2 cellular contexts compared by ENCODE assay signal in genomic region chr9:124911766-124912165, GRCh38.
A peak's percentile ranks its signal among the peaks of the same experiment; 100 is the strongest.
TF ChIP-seq lines count a peak whose summit lies in the region.

No MANE protein-coding gene starts in this region.

TF ChIP-seq in K562, 482 proteins besides CTCF, POLR2A, EP300 and RAD21:
- 0 out of 2 replicates have a peak, but pooled peaks have one; percentile 33 for TF ChIP-seq TCF3 (CRISPR knock-in tag; IDR thresholded peaks at IDR 0.05)
- TF ChIP-seq ZNF184 (CRISPR knock-in tag; IDR thresholded peaks at IDR 0.05) = peak; percentile 91
- no peak for TF ChIP-seq FOXM1 (IDR thresholded peaks at IDR 0.05; ENCODE audit: low read depth)
- TF ChIP-seq FOXM1 (CRISPR knock-in tag; IDR thresholded peaks at IDR 0.05; ENCODE audit: low read depth) = no peak
- TF ChIP-seq ZBTB1 (CRISPR knock-in tag; IDR thresholded peaks at IDR 0.05; ENCODE audit: borderline replicate concordance, low read depth) = no peak
- no peak for TF ChIP-seq ZNF311 (CRISPR knock-in tag; IDR thresholded peaks at IDR 0.05)
- no peak for TF ChIP-seq SRSF3 (IDR thresholded peaks at IDR 0.05; ENCODE audit: insufficient read depth, low read length)
- no peak for TF ChIP-seq ZNF134 (CRISPR knock-in tag; conservative IDR thresholded peaks at IDR 0.05)

TF ChIP-seq in SK-N-SH, 30 proteins besides CTCF, POLR2A, EP300 and RAD21:
- TF ChIP-seq RFX5 (IDR thresholded peaks at IDR 0.05; ENCODE audit: low read length) (no peak), EZH2phosphoT487 (IDR thresholded peaks at IDR 0.05; ENCODE audit: borderline replicate concordance, low read depth) (no peak), RCOR1 (IDR thresholded peaks at IDR 0.05; ENCODE audit: low read length) (no peak), NRF1 (IDR thresholded peaks at IDR 0.05; ENCODE audit: low read depth, low read length) (no peak), ZBTB33 (IDR thresholded peaks at IDR 0.05; ENCODE audit: borderline replicate concordance, low read depth) (no peak), FOXJ3 (CRISPR knock-in tag; IDR thresholded peaks at IDR 0.05) (no peak), IRF3 (IDR thresholded peaks at IDR 0.05; ENCODE audit: low read depth, low read length) (no peak), CHD2 (IDR thresholded peaks at IDR 0.05; ENCODE audit: low read length, partially characterized antibody) (no peak), MEF2A (IDR thresholded peaks at IDR 0.05; ENCODE audit: borderline replicate concordance, low read depth) (no peak), PBX3 (IDR thresholded peaks at IDR 0.05) (no peak), TCF12 (IDR thresholded peaks at IDR 0.05) (no peak)
TF ChIP-seq in SK-N-SH: peak in this region for 0.
